12 cellular contexts compared by ENCODE assay signal in the genomic region with DNA sequence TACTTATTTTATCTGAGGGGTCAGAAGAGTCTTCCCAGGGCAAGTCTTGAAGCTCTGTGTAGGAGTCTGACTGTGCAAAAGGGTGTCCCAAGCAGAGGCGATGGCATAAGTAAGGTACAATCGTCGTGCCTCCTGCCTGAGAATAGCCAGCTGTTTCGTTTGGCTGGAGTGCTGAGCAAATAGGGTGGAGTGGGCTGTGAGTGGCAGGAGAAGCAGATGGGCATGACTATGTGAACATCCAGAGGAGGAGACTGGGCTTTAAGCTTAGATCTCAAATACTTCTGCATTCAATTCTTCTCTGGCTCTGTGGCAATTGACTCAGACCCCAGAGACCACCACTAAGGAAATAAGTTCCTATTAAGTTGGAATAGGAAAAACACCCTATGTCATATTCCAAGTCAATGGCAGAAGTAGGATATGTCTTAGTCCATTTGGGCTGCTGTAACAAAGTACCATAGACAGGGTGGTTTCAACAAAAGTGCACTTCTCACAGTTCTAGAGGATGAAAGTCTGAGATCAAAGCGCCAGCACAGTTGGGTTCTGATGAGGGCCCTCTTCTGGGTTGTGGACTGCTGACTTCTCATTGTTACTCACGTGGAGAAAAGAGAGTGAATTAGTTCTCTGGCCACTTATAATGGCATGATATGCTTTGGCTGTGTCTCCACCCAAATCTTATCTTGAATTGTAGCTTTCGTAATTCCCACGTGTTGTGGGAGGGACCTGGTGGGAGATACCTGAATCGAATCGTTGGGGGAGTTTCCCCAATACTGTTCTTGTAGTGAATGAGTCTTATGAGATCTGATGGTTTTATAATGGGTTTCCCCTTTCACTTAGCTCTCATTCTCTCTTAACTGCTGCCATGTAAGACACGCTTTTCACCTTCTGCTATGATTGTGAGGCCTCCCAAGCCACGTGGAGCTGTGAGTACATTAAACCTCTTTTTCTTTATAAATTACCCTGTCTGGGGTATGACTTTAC.
A peak's percentile ranks its signal among the peaks of the same experiment; 100 is the strongest.
DNase-seq lines count a peak whose midpoint lies in the region; ATAC-seq and TF ChIP-seq lines count a peak whose summit lies in the region.
"Had no signal": no experiment of that assay in that cellular context is flagged by ENCODE, and none has a peak within 500 bp of the region (broad histone marks: within the 10 kb centered on the region; RNA-seq: fewer than 3 reads in every experiment).

No MANE protein-coding gene starts in this region.

- 65 to 70% (median 69%) methylated on average over 12 of the region's 12 CpGs for WGBS in heart left ventricle, 4 donors
- 65% methylated on average over 12 of the region's 12 CpGs for WGBS in right cardiac atrium

- H3K9me3 ChIP-seq in parathyroid adenoma (ENCODE audit: control insufficient read depth, low read length) (no peaks in the 10 kb centered on the region), heart left ventricle (peaks cover 0 to 3% (median 0%) of the 10 kb centered on the region in 12 donors), right cardiac atrium (ENCODE audit: control insufficient read depth, low read length) (no peaks in the 10 kb centered on the region)
- H3K9me3 ChIP-seq: transverse colon had no signal

- DNase-seq in activated T-cell treated with anti-CD3 and anti-CD28 coated beads, Interleukin-2, amount 50 U/mL, for 4 hours, result no peak
- DNase-seq in activated T-cell treated with anti-CD3 and anti-CD28 coated beads, Interleukin-2, amount 50 U/mL, for 1 hour, result no peak
- DNase-seq in NCI-H345 treated with DMSO at 0.1 percent for 48 hours (lab: John Stamatoyannopoulos, UW; ENCODE audit: unreplicated experiment) (peak; percentile 91), superior temporal gyrus (ENCODE audit: extremely low spot score) (no peak), heart left ventricle (no peak), right cardiac atrium (no peak)
- DNase-seq: foreskin keratinocyte, left colon, T-helper 9 cell, transverse colon had no signal

- H3K4me3 ChIP-seq in parathyroid adenoma (ENCODE audit: low read depth, low read length) (no peak overlapping the region), heart left ventricle (no peak overlapping the region), right cardiac atrium (ENCODE audit: low read length) (no peak overlapping the region)
- H3K4me3 ChIP-seq: transverse colon had no signal

- H3K4me1 ChIP-seq in parathyroid adenoma (peaks cover 23% of the 10 kb centered on the region), heart left ventricle (peaks cover 0 to 18% (median 12%) of the 10 kb centered on the region in 12 donors), right cardiac atrium (ENCODE audit: control insufficient read depth, insufficient read depth, low read length) (peaks cover 3% of the 10 kb centered on the region)
- H3K4me1 ChIP-seq: foreskin keratinocyte had no signal

- intact Hi-C loops in heart left ventricle (cut with DNase I), result loop anchor here in 8 of 10 donors (10.0 kb wide), 8 partner anchors 308 to 1138 kb away; partner anchors contain the start of gene TRIB2 (in 3 of the 8)
- intact Hi-C loops in right cardiac atrium (cut with DNase I), result loop anchor here in 3 of 4 donors (5.0 to 10.0 kb wide), 2 partner anchors 606 to 1138 kb away; no protein-coding TSS in a partner anchor

- H3K27me3 Mint-ChIP-seq in activated T-cell treated with anti-CD3 and anti-CD28 coated beads, Interleukin-2, amount 50 U/mL, for 4 hours (ENCODE audit: low read depth), result peaks cover 6% of the 10 kb centered on the region

- H2AFZ ChIP-seq in parathyroid adenoma, result peak overlapping the region; percentile 50

- H3K27me3 ChIP-seq in parathyroid adenoma (ENCODE audit: control insufficient read depth, insufficient read depth, low read length), result no peaks in the 10 kb centered on the region
- no peaks in the 10 kb centered on the region for H3K27me3 ChIP-seq in heart left ventricle
- H3K27me3 ChIP-seq in right cardiac atrium (ENCODE audit: control insufficient read depth, insufficient read depth), result no peaks in the 10 kb centered on the region
- H3K27me3 ChIP-seq: transverse colon had no signal

- no peak overlapping the region for H3K9ac ChIP-seq in parathyroid adenoma

- H3K27ac ChIP-seq in parathyroid adenoma (no peak overlapping the region), heart left ventricle (no peak overlapping the region), right cardiac atrium (ENCODE audit: low read length) (no peak overlapping the region)
- H3K27ac ChIP-seq: foreskin keratinocyte, transverse colon had no signal

- no peaks in the 10 kb centered on the region for H3K36me3 Mint-ChIP-seq in activated T-cell treated with anti-CD3 and anti-CD28 coated beads, Interleukin-2, amount 50 U/mL, for 4 hours (ENCODE audit: insufficient read depth)

- H3K9me3 Mint-ChIP-seq in activated T-cell treated with anti-CD3 and anti-CD28 coated beads, Interleukin-2, amount 50 U/mL, for 4 hours, result no peaks in the 10 kb centered on the region

- H3K4me1 Mint-ChIP-seq in activated T-cell treated with anti-CD3 and anti-CD28 coated beads, Interleukin-2, amount 50 U/mL, for 4 hours (ENCODE audit: low read depth), result peaks cover 37% of the 10 kb centered on the region

- no peak for TF ChIP-seq CTCF in parathyroid adenoma (IDR thresholded peaks at IDR 0.05)
- no peak for TF ChIP-seq CTCF in heart left ventricle (IDR thresholded peaks at IDR 0.05)

- no peak overlapping the region for H3K4me2 ChIP-seq in parathyroid adenoma (ENCODE audit: low read length)

- TF ChIP-seq POLR2A in heart left ventricle (IDR thresholded peaks at IDR 0.05), result no peak

- H3K4me3 Mint-ChIP-seq in activated T-cell treated with anti-CD3 and anti-CD28 coated beads, Interleukin-2, amount 50 U/mL, for 4 hours, result no peak overlapping the region

- H3K36me3 ChIP-seq in parathyroid adenoma (ENCODE audit: control insufficient read depth, insufficient read depth, low read length) (no peaks in the 10 kb centered on the region), heart left ventricle (no peaks in the 10 kb centered on the region)
- H3K36me3 ChIP-seq: transverse colon had no signal

- no peaks in the 10 kb centered on the region for H3K79me2 ChIP-seq in parathyroid adenoma

- ATAC-seq in activated T-cell treated with anti-CD3 and anti-CD28 coated beads, Interleukin-2, amount 50 U/mL, for 4 hours, result peak; percentile 75 to 85
- ATAC-seq in HG02759 (IDR thresholded peaks at IDR 0.05; ENCODE audit: unreplicated experiment) (peak; percentile 43), heart left ventricle (no peak), right cardiac atrium (no peak)
- ATAC-seq: foreskin keratinocyte, left colon had no signal

Comparison
In these comparisons a context has a peak if more than half of its experiments do, and no peak if none do; other contexts are left out.
1. ATAC-seq: peak in activated T-cell treated with anti-CD3 and anti-CD28 coated beads, Interleukin-2, amount 50 U/mL, for 4 hours (2 of 2) and HG02759 (single experiment); none in heart left ventricle (0 of 4) and right cardiac atrium (0 of 2).